Comparison of ENCODE assay signal across 1 cellular context in the genomic region with DNA sequence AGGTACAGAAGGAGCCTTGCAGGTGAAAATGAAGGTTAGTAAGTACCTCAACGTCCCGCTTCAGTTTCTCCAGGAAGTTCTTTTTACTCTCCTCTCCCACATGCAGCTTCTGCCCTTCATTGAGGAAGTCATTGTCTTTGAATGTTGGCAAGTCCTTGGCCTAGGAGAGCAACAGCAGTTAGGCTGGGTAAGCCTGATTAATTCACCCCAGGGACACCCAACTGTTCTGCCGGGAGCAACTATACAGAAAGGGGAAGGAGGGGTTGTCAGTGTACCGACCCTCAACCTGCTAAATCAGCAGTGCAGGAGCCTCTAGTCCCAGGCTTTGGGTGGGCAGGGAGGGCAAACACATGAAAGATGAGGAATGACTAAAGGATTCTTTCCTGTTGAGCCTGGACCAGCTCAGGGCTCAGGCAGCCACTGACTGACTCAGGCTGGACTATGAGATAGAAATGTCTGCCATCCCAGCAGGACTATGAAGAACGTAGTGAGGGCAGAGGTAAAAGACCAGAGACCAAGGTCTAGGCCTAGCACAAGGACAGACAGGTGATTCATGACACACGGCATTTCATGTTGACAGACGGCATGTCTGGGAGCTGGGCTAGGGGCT.
TF ChIP-seq lines count a peak whose summit lies in the region.

No MANE protein-coding gene starts in this region.

TF ChIP-seq in HepG2, 621 proteins besides CTCF, POLR2A, EP300 and RAD21:
- TF ChIP-seq, protein P1, sequence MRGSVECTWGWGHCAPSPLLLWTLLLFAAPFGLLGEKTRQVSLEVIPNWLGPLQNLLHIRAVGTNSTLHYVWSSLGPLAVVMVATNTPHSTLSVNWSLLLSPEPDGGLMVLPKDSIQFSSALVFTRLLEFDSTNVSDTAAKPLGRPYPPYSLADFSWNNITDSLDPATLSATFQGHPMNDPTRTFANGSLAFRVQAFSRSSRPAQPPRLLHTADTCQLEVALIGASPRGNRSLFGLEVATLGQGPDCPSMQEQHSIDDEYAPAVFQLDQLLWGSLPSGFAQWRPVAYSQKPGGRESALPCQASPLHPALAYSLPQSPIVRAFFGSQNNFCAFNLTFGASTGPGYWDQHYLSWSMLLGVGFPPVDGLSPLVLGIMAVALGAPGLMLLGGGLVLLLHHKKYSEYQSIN (CRISPR knock-in tag; IDR thresholded peaks at IDR 0.05; ENCODE audit: borderline replicate concordance), result no peak
- TF ChIP-seq ZBTB42 (CRISPR knock-in tag; IDR thresholded peaks at IDR 0.05) (no peak), THAP11 (CRISPR knock-in tag; IDR thresholded peaks at IDR 0.05) (no peak), ZNF749 (CRISPR knock-in tag; IDR thresholded peaks at IDR 0.05; ENCODE audit: borderline replicate concordance) (no peak)
- TF ChIP-seq, protein P2, sequence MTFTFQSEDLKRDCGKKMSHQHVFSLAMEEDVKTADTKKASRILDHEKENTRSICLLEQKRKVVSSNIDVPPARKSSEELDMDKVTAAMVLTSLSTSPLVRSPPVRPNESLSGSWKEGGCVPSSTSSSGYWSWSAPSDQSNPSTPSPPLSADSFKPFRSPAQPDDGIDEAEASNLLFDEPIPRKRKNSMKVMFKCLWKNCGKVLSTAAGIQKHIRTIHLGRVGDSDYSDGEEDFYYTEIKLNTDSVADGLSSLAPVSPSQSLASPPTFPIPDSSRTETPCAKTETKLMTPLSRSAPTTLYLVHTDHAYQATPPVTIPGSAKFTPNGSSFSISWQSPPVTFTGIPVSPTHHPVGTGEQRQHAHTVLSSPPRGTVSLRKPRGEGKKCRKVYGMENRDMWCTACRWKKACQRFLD (CRISPR knock-in tag; IDR thresholded peaks at IDR 0.05; ENCODE audit: borderline replicate concordance), result no peak
- TF ChIP-seq, protein P3, sequence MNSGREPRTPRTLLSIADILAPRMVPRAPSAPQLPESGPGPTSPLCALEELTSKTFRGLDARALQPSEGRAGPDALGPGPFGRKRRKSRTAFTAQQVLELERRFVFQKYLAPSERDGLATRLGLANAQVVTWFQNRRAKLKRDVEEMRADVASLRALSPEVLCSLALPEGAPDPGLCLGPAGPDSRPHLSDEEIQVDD (CRISPR knock-in tag; IDR thresholded peaks at IDR 0.05; ENCODE audit: borderline replicate concordance), result no peak
- TF ChIP-seq, protein P4, sequence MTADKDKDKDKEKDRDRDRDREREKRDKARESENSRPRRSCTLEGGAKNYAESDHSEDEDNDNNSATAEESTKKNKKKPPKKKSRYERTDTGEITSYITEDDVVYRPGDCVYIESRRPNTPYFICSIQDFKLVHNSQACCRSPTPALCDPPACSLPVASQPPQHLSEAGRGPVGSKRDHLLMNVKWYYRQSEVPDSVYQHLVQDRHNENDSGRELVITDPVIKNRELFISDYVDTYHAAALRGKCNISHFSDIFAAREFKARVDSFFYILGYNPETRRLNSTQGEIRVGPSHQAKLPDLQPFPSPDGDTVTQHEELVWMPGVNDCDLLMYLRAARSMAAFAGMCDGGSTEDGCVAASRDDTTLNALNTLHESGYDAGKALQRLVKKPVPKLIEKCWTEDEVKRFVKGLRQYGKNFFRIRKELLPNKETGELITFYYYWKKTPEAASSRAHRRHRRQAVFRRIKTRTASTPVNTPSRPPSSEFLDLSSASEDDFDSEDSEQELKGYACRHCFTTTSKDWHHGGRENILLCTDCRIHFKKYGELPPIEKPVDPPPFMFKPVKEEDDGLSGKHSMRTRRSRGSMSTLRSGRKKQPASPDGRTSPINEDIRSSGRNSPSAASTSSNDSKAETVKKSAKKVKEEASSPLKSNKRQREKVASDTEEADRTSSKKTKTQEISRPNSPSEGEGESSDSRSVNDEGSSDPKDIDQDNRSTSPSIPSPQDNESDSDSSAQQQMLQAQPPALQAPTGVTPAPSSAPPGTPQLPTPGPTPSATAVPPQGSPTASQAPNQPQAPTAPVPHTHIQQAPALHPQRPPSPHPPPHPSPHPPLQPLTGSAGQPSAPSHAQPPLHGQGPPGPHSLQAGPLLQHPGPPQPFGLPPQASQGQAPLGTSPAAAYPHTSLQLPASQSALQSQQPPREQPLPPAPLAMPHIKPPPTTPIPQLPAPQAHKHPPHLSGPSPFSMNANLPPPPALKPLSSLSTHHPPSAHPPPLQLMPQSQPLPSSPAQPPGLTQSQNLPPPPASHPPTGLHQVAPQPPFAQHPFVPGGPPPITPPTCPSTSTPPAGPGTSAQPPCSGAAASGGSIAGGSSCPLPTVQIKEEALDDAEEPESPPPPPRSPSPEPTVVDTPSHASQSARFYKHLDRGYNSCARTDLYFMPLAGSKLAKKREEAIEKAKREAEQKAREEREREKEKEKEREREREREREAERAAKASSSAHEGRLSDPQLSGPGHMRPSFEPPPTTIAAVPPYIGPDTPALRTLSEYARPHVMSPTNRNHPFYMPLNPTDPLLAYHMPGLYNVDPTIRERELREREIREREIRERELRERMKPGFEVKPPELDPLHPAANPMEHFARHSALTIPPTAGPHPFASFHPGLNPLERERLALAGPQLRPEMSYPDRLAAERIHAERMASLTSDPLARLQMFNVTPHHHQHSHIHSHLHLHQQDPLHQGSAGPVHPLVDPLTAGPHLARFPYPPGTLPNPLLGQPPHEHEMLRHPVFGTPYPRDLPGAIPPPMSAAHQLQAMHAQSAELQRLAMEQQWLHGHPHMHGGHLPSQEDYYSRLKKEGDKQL (CRISPR knock-in tag; IDR thresholded peaks at IDR 0.05; ENCODE audit: low read depth), result no peak
